ENCODE assay signal across 21 cellular contexts in the genomic region with DNA sequence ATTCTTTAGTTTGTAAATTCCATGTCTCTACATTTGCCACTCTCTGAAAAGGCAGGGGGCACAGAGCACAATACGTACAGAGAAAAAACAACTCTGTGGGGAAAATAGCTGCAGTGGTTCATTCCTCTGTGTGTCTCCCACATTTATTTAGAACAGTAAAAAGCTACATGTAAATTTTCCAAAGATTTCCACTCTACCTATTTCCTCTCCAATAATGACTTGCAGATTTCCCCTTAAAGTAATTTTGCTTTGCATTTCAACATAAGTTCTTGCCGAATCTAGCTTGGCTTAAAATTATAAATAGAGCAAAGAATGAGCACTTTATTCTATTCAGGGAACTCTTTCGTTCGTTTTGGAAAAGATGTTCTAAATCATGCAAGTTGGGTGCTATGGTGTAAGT. TPM values are rescaled to one million over a fixed set of nuclear protein-coding genes. Genes with fewer than 3 reads are reported as not detected.
A peak's percentile ranks its signal among the peaks of the same experiment; 100 is the strongest.
DNase-seq lines count a peak whose midpoint lies in the region; ATAC-seq, FAIRE-seq and TF ChIP-seq lines count a peak whose summit lies in the region.
"Had no signal": no experiment of that assay in that cellular context is flagged by ENCODE, and none has a peak within 500 bp of the region (broad histone marks: within the 10 kb centered on the region; RNA-seq: fewer than 3 reads in every experiment).

No MANE protein-coding gene starts in this region.

- peaks cover 24% of the 10 kb centered on the region for H3K4me1 Mint-ChIP-seq in astrocyte (ENCODE audit: low read depth, unreplicated experiment)
- H3K4me1 Mint-ChIP-seq: H9, naive B cell had no signal

- H3K4ac ChIP-seq in IMR-90 (ENCODE audit: low read depth, low read length), result no peak overlapping the region

- H2BK15ac ChIP-seq in IMR-90 (ENCODE audit: low read depth, low read length), result no peak overlapping the region

- CTCF ChIA-PET in IMR-90 (lab: Yijun Ruan, JAX), result interaction anchor here (0.6 to 3.3 kb wide), 13 partner anchors 9 to 416 kb away, joined by 3 to 18 read pairs (median 4); no protein-coding TSS in a partner anchor

- peak overlapping the region; percentile 47; the same call in 1 of the 2 replicates for H3K18ac ChIP-seq in IMR-90 (ENCODE audit: low read depth, low read length)

- H3K36me3 Mint-ChIP-seq in astrocyte (ENCODE audit: low read depth, unreplicated experiment), result no peaks in the 10 kb centered on the region
- H3K36me3 Mint-ChIP-seq: IgD-negative memory B cell, naive B cell had no signal

- no peak overlapping the region for H3K4me3 Mint-ChIP-seq in astrocyte (ENCODE audit: unreplicated experiment)
- H3K4me3 Mint-ChIP-seq: CD8-positive, alpha-beta memory T cell; H9; IgD-negative memory B cell; naive B cell had no signal

- in situ Hi-C loops in IMR-90 (cut with MboI; ENCODE audit: low sequenced_read_pairs), result no loop called here

- H3K14ac ChIP-seq in IMR-90 (replicated peaks; ENCODE audit: low read depth, low read length), result no peak overlapping the region

- TF ChIP-seq POLR2A in IMR-90 (IDR thresholded peaks at IDR 0.05; ENCODE audit: low read depth, low read length), result no peak

- TF ChIP-seq RAD21 in IMR-90 (IDR thresholded peaks at IDR 0.05; ENCODE audit: low read length), result no peak

- no peak overlapping the region for H2AFZ ChIP-seq in IMR-90 (replicated peaks; ENCODE audit: low read length, poor library complexity)
- H2AFZ ChIP-seq in astrocyte (ENCODE audit: low read depth, low read length), result no peak overlapping the region

- FAIRE-seq in astrocyte (lab: Jason Lieb, UNC), result no peak

- no TSS peak for BruUV-seq in IMR-90 (replicated peaks; lab: Mats Ljungman, UMichigan)

- H3K27ac ChIP-seq in IMR-90 (ENCODE audit: insufficient read depth, low read length), result no peak overlapping the region
- H3K27ac ChIP-seq in astrocyte (ENCODE audit: low read depth, low read length), result peak overlapping the region; percentile 41
- H3K27ac ChIP-seq in lower lobe of right lung, result peak overlapping the region; percentile 28
- peak overlapping the region; percentile 23 to 49 for H3K27ac ChIP-seq in tibial artery
- H3K27ac ChIP-seq: right atrium auricular region, vagina had no signal

- H3K9me3 ChIP-seq in IMR-90 (ENCODE audit: control insufficient read depth, insufficient read depth, low read length) (no peaks in the 10 kb centered on the region), astrocyte (ENCODE audit: insufficient read depth, low read depth, low read length) (no peaks in the 10 kb centered on the region), lower lobe of right lung (no peaks in the 10 kb centered on the region), tibial artery (no peaks in the 10 kb centered on the region), MG63 (no peaks in the 10 kb centered on the region)
- H3K9me3 ChIP-seq: right atrium auricular region, vagina had no signal

- H3K4me3 ChIP-seq in IMR-90 (ENCODE audit: insufficient read depth, low read depth, low read length) (no peak overlapping the region), astrocyte (ENCODE audit: insufficient read depth, low read depth, low read length) (no peak overlapping the region), lower lobe of right lung (no peak overlapping the region), tibial artery (no peak overlapping the region), MG63 (no peak overlapping the region)
- H3K4me3 ChIP-seq: lung, right atrium auricular region, vagina had no signal

- H3K36me3 ChIP-seq in IMR-90 (ENCODE audit: control insufficient read depth, insufficient read depth, low read length) (peaks cover 21% of the 10 kb centered on the region), astrocyte (ENCODE audit: insufficient read depth, low read length) (no peaks in the 10 kb centered on the region), lower lobe of right lung (no peaks in the 10 kb centered on the region), tibial artery (peaks cover 0 to 21% (median 0%) of the 10 kb centered on the region in 3 donors), MG63 (peaks cover 12% of the 10 kb centered on the region)
- H3K36me3 ChIP-seq: vagina had no signal

- POLR2A ChIA-PET in IMR-90 (lab: Charles Lee; ENCODE audit: unreplicated experiment), result interaction anchor here (0.6 kb wide), 1 partner anchor 478 kb away, joined by 6 read pairs; no protein-coding TSS in a partner anchor

- no peak overlapping the region for H2BK5ac ChIP-seq in IMR-90 (ENCODE audit: low read depth, low read length, poor library complexity, severe bottlenecking)

- H3K9ac ChIP-seq in IMR-90 (ENCODE audit: low read depth, low read length) (no peak overlapping the region), astrocyte (ENCODE audit: low read length) (peak overlapping the region; percentile 39)

- no peak overlapping the region for H3K27ac Mint-ChIP-seq in astrocyte (ENCODE audit: unreplicated experiment)
- H3K27ac Mint-ChIP-seq: CD8-positive, alpha-beta memory T cell; H9; IgD-negative memory B cell; naive B cell had no signal

- intact Hi-C loops in IMR-90 (cut with micrococcal nuclease) (loop anchor here (2.0 kb wide), 1 partner anchor 49 kb away; no protein-coding TSS in a partner anchor), lower lobe of right lung (cut with DNase I) (no loop called here), tibial artery (cut with DNase I; ENCODE audit: low total_unique reads) (no loop called here)

- TF ChIP-seq CTCF in IMR-90 (conservative IDR thresholded peaks at IDR 0.05; ENCODE audit: low read depth, low read length) (no peak), astrocyte (IDR thresholded peaks at IDR 0.05; ENCODE audit: insufficient read depth, low read depth, low read length) (no peak), lower lobe of right lung (IDR thresholded peaks at IDR 0.05) (no peak), tibial artery (IDR thresholded peaks at IDR 0.05) (no peak)

- no peak for ATAC-seq in IMR-90 (ENCODE audit: low read depth)
- ATAC-seq in lower lobe of right lung, result no peak
- ATAC-seq in HG03342 (IDR thresholded peaks at IDR 0.05; ENCODE audit: unreplicated experiment), result no peak
- ATAC-seq: Right ventricle myocardium inferior had no signal

- H2AK9ac ChIP-seq in IMR-90 (replicated peaks; ENCODE audit: low read depth, low read length, poor library complexity), result no peak overlapping the region

- H4K91ac ChIP-seq in IMR-90 (ENCODE audit: insufficient read depth, low read depth, low read length), result no peak overlapping the region

- peaks cover 0 to 11% of the 10 kb centered on the region in 2 experiments; a peak in 2 of 4 replicates for H3K79me1 ChIP-seq in IMR-90 (ENCODE audit: low read depth in 1 of 2, low read length in 2 of 2)

- no peak overlapping the region for H3K56ac ChIP-seq in IMR-90 (ENCODE audit: extremely low read depth, insufficient read depth, low read length)

- H3K79me2 ChIP-seq in astrocyte (ENCODE audit: insufficient read depth, low read length), result no peaks in the 10 kb centered on the region

- H4K20me1 ChIP-seq in IMR-90 (ENCODE audit: insufficient read depth, low read length) (peaks cover 6% of the 10 kb centered on the region; the same call in 1 of the 2 replicates), astrocyte (ENCODE audit: insufficient read depth, low read length) (no peaks in the 10 kb centered on the region)

- H3K23ac ChIP-seq in IMR-90 (ENCODE audit: low read depth, low read length), result no peak overlapping the region

- no peak overlapping the region for H3K4me2 ChIP-seq in IMR-90 (ENCODE audit: low read depth, low read length)
- peak overlapping the region; percentile 38 for H3K4me2 ChIP-seq in astrocyte (ENCODE audit: low read length)

- no peaks in the 10 kb centered on the region for H3K27me3 Mint-ChIP-seq in astrocyte (ENCODE audit: low read depth, unreplicated experiment)

- H4K8ac ChIP-seq in IMR-90 (ENCODE audit: low read depth in 2 of 2, low read length in 2 of 2), result no peak overlapping the region

- dilution Hi-C loops in IMR-90 (cut with HindIII; ENCODE audit: low sequenced_read_pairs, unreplicated experiment), result no loop called here

- H3K27me3 ChIP-seq in IMR-90 (ENCODE audit: control insufficient read depth, insufficient read depth, low read length) (no peaks in the 10 kb centered on the region), astrocyte (ENCODE audit: insufficient read depth, low read length) (no peaks in the 10 kb centered on the region), lower lobe of right lung (ENCODE audit: low read depth) (no peaks in the 10 kb centered on the region), tibial artery (no peaks in the 10 kb centered on the region), MG63 (no peaks in the 10 kb centered on the region)
- H3K27me3 ChIP-seq: right atrium auricular region, vagina had no signal

- no CpG with 5 or more reads among the region's 4 CpGs for WGBS in IMR-90 (ENCODE audit: extremely low coverage in 2 of 2, insufficient read length in 1 of 2), 2 experiments

- H2BK20ac ChIP-seq in IMR-90 (ENCODE audit: low read depth, low read length), result no peak overlapping the region

- no peak overlapping the region for H2AK5ac ChIP-seq in IMR-90 (ENCODE audit: low read depth, low read length)

- DNase-seq in IMR-90 (no peak), astrocyte (ENCODE audit: low read depth) (no peak), lower lobe of right lung (no peak), tibial artery (no peak), OCI-M2 (lab: John Stamatoyannopoulos, UW; ENCODE audit: unreplicated experiment) (no peak), MG63 (no peak)
- DNase-seq: activated T-cell treated with anti-CD3 and anti-CD28 coated beads, Interleukin-2, amount 50 U/mL, for 1 hour; CD8-positive, alpha-beta memory T cell; GF-D8; islet precursor cell; naive B cell; NCI-H2171 treated with DMSO at 0.1 percent for 48 hours had no signal

- peaks cover 9% of the 10 kb centered on the region for H3K4me1 ChIP-seq in IMR-90 (ENCODE audit: control insufficient read depth, insufficient read depth, low read length)
- H3K4me1 ChIP-seq in astrocyte (ENCODE audit: insufficient read depth, low read length), result peaks cover 36% of the 10 kb centered on the region
- H3K4me1 ChIP-seq in lower lobe of right lung, result no peaks in the 10 kb centered on the region
- H3K4me1 ChIP-seq in tibial artery, result peaks cover 0 to 20% (median 15%) of the 10 kb centered on the region in 4 donors
- H3K4me1 ChIP-seq: right atrium auricular region had no signal

- peaks cover 12% of the 10 kb centered on the region for H3K9me1 ChIP-seq in IMR-90 (ENCODE audit: insufficient read depth, low read length)

- H4K5ac ChIP-seq in IMR-90 (ENCODE audit: low read depth, low read length), result no peak overlapping the region

- no peak overlapping the region for H2BK120ac ChIP-seq in IMR-90 (ENCODE audit: low read depth, low read length)

- peaks cover 2% of the 10 kb centered on the region for H3K9me3 Mint-ChIP-seq in astrocyte (ENCODE audit: unreplicated experiment)
- H3K9me3 Mint-ChIP-seq: CD8-positive, alpha-beta memory T cell; H9 had no signal

TF ChIP-seq in IMR-90, 13 proteins besides CTCF, POLR2A, EP300 and RAD21 (continues in another document):
- peak; percentile 55; the same call in 1 of the 2 replicates for TF ChIP-seq NFE2L2 (IDR thresholded peaks at IDR 0.05; ENCODE audit: low read depth, low read length)
- no peak for TF ChIP-seq CEBPB (IDR thresholded peaks at IDR 0.05; ENCODE audit: low read depth, low read length)

RNA-seq across cellular contexts. Expression of gene NR2E3, which starts 58.3 kb away (rescaled TPM):
- total RNA-seq in IMR-90 (2012; rRNA removed), result under 0.01 and 0.56 TPM in 2 replicates
- 0.19 and 0.29 TPM in 2 replicates for polyA plus RNA-seq in IMR-90 (2012; rRNA removed)
- polyA plus RNA-seq in IMR-90 (2012; cell fraction: cytosol; rRNA removed), result 0.19 and 0.23 TPM in 2 replicates
- 2.0 and 3.6 TPM in 2 replicates for polyA plus RNA-seq in IMR-90 (2012; cell fraction: nucleus; rRNA removed; ENCODE audit: low replicate concordance)
- not detected in 2 replicates for total RNA-seq in astrocyte
- not detected for total RNA-seq in lower lobe of right lung
- total RNA-seq in MG63 (2014; rRNA removed; shearing (Covaris generic); ENCODE audit: low replicate concordance), result 0.43 TPM in 1 of 2 replicates, not detected in the other
- total RNA-seq: cardiac septum; CD8-positive, alpha-beta memory T cell; dermis blood vessel endothelial cell; right atrium auricular region; Right ventricle myocardium inferior had no signal
- polyA plus RNA-seq: CD8-positive, alpha-beta memory T cell had no signal
